In genomic region chr6:2073476-2073875, GRCh38 we compare ENCODE assay signal across 22 cellular contexts.
"Had no signal": no experiment of that assay in that cellular context is flagged by ENCODE, and none has a peak within 500 bp of the region (broad histone marks: within the 10 kb centered on the region; RNA-seq: fewer than 3 reads in every experiment).

No MANE protein-coding gene starts in this region.

- H3K9me3 ChIP-seq: SK-N-SH had no signal

- DNase-seq: IMR-90, Kasumi-1, MM.1S, NCI-H1092 treated with DMSO at 0.1 percent for 48 hours, NCI-H1436, NCI-H187, NCI-H2029, NCI-H2081 treated with DMSO at 0.1 percent for 48 hours, NCI-H2171, NCI-H226, NCI-H446, NCI-H510A, NCI-H524 treated with DMSO at 0.1 percent for 48 hours, NCI-H69, NCI-H774, PC-3, SHP77, SK-N-SH, SW 1271 had no signal

- H3K9ac ChIP-seq: KMS-11, SK-N-SH had no signal

- ATAC-seq: Panc1, PC-3 had no signal

- H3K27ac ChIP-seq: KMS-11, RWPE1 had no signal
